Comparison of ENCODE assay signal across 8 cellular contexts in the genomic region with DNA sequence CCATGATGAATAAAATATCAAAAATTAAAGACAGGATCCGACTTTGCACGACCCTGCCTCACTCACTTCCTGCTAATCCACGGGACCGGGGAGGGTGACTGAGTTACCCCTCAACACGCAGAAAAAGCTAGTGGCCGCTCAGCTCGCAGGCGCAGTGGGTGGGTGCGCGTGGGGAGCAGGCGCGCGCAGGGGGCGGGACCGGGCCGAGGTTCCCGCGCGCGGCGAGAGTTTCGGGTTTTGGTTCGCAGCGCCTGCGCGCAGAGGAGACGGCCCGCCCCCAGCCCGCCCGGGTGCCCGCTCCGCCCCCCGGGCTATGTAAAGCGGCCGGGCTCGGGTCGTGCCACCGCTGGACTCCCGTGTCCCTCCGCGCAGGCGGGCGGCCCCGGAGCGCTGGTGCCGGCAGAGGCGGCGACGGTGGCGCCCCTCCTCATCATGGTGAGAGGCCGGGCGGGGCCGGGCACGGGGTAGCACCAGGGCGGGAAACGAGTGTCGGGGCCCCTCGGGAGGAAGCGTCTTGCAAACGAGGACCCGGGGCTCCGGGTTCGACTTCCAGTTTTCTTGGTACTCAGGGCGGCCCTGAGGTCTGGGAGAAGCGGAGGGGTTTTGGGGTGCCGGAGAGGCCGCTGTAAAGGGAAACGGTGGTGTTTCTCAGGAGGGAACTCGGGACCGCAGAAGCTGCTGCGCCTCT. TPM values are rescaled to one million over a fixed set of nuclear protein-coding genes. Genes with fewer than 3 reads are reported as not detected.
DNase-seq lines count a peak whose midpoint lies in the region; TF ChIP-seq lines count a peak whose summit lies in the region.

TSS of gene CNP (plus strand) at position 343 of the 688 bp plus-strand sequence. CDS start at position 433, 90 bp downstream.

- DNase-seq in DMS53 treated with DMSO at 0.1 percent for 48 hours (lab: John Stamatoyannopoulos, UW; ENCODE audit: unreplicated experiment) (peak; percentile 60), GOT3 (lab: John Stamatoyannopoulos, UW) (peak; percentile 81), MM.1S (peak; percentile 94), SIG-M5 treated with dmso at 0.1 percent for 504 hours (lab: John Stamatoyannopoulos, UW; ENCODE audit: unreplicated experiment) (peak; percentile 93), activated gamma-delta T cell (lab: John Stamatoyannopoulos, UW) (peak; percentile 90), foreskin fibroblast (peak; percentile 95 to 98), neural progenitor cell (ENCODE audit: low spot score) (peak; percentile 95)

- H4K20me1 ChIP-seq in MM.1S (ENCODE audit: insufficient read depth, low read length) (no peaks in the 10 kb centered on the region), neural progenitor cell (ENCODE audit: low read depth) (peaks cover 19% of the 10 kb centered on the region)

- no peaks in the 10 kb centered on the region for H3K9me3 Mint-ChIP-seq in neural progenitor cell

- peaks cover 14% of the 10 kb centered on the region for H3K36me3 Mint-ChIP-seq in neural progenitor cell

- H3K9me3 ChIP-seq in MM.1S (replicated peaks; ENCODE audit: insufficient read depth, low read length) (no peaks in the 10 kb centered on the region), neural progenitor cell (ENCODE audit: low read depth) (no peaks in the 10 kb centered on the region), stomach smooth muscle (ENCODE audit: control insufficient read depth in 2 of 2, low read length in 2 of 2) (no peaks in the 10 kb centered on the region)

- peaks cover 16% of the 10 kb centered on the region for H3F3A ChIP-seq in MM.1S (ENCODE audit: insufficient read depth, low read length)
- H3F3A ChIP-seq in neural progenitor cell (ENCODE audit: low read depth), result peaks cover 36% of the 10 kb centered on the region

- H3K4me3 ChIP-seq in MM.1S (ENCODE audit: low read length), result peak within 1 kb of the TSS; percentile 82
- peak within 1 kb of the TSS; percentile 81 to 95 for H3K4me3 ChIP-seq in foreskin fibroblast (ENCODE audit: low read depth in 1 of 2, low read length in 2 of 2)
- peak within 1 kb of the TSS; percentile 100 for H3K4me3 ChIP-seq in neural progenitor cell
- H3K4me3 ChIP-seq in stomach smooth muscle (ENCODE audit: low read length in 2 of 2), result peak within 1 kb of the TSS; percentile 61 to 84

- H3K79me2 ChIP-seq in MM.1S (ENCODE audit: low read length), result peaks cover 47% of the 10 kb centered on the region
- H3K79me2 ChIP-seq in neural progenitor cell (ENCODE audit: low read depth), result peaks cover 47% of the 10 kb centered on the region

- H3K9me2 ChIP-seq in MM.1S (replicated peaks; ENCODE audit: insufficient read depth, low read length), result no peaks in the 10 kb centered on the region

- H3K27me3 Mint-ChIP-seq in neural progenitor cell (ENCODE audit: insufficient read depth, low read depth), result peaks cover 10% of the 10 kb centered on the region

- peak within 1 kb of the TSS; percentile 90 for H3K4me2 ChIP-seq in MM.1S (ENCODE audit: low read depth, low read length)
- H3K4me2 ChIP-seq in neural progenitor cell, result peak within 1 kb of the TSS; percentile 91

- peaks cover 28% of the 10 kb centered on the region for H3K4me1 Mint-ChIP-seq in neural progenitor cell

- H2AFZ ChIP-seq in MM.1S (ENCODE audit: low read length), result peak within 1 kb of the TSS; percentile 84
- H2AFZ ChIP-seq in neural progenitor cell (replicated peaks), result peak within 1 kb of the TSS; percentile 53

- H3K27ac Mint-ChIP-seq in neural progenitor cell, result peak within 1 kb of the TSS; percentile 53

- H3K27me3 ChIP-seq in MM.1S (replicated peaks; ENCODE audit: insufficient read depth, low read length), result no peaks in the 10 kb centered on the region
- no peaks in the 10 kb centered on the region for H3K27me3 ChIP-seq in neural progenitor cell
- H3K27me3 ChIP-seq in stomach smooth muscle (ENCODE audit: control insufficient read depth in 1 of 2, insufficient read depth in 2 of 2, low read length in 2 of 2), result no peaks in the 10 kb centered on the region

- H3K4me1 ChIP-seq in MM.1S (ENCODE audit: low read length), result peaks cover 19% of the 10 kb centered on the region
- H3K4me1 ChIP-seq in neural progenitor cell, result peaks cover 13% of the 10 kb centered on the region
- peaks cover 49% of the 10 kb centered on the region for H3K4me1 ChIP-seq in stomach smooth muscle (ENCODE audit: control insufficient read depth, insufficient read depth, low read length)

- H3K4me3 Mint-ChIP-seq in neural progenitor cell, result peak within 1 kb of the TSS; percentile 87

- H3K27ac ChIP-seq in MM.1S (ENCODE audit: low read length) (peak within 1 kb of the TSS; percentile 65; the same call in 1 of the 2 replicates), neural progenitor cell (peak within 1 kb of the TSS; percentile 39), stomach smooth muscle (ENCODE audit: low read length) (peak within 1 kb of the TSS; percentile 78)

- H3K9ac ChIP-seq in MM.1S (ENCODE audit: low read length) (peak within 1 kb of the TSS; percentile 85), neural progenitor cell (peak within 1 kb of the TSS; percentile 96), stomach smooth muscle (ENCODE audit: low read length in 2 of 2) (peak within 1 kb of the TSS; percentile 90 to 91)

- 0 out of 2 replicates have a peak, but pooled peaks cover 4% of the 10 kb centered on the region for H3K36me3 ChIP-seq in MM.1S (replicated peaks; ENCODE audit: insufficient read depth, low read length)
- no peaks in the 10 kb centered on the region for H3K36me3 ChIP-seq in neural progenitor cell
- H3K36me3 ChIP-seq in stomach smooth muscle (ENCODE audit: control insufficient read depth in 2 of 2, insufficient read depth in 2 of 2, low read length in 2 of 2), result peaks cover 9 to 13% of the 10 kb centered on the region in 2 donors

- TF ChIP-seq CTCF in MM.1S (IDR thresholded peaks at IDR 0.05; ENCODE audit: low read length) (no peak), foreskin fibroblast (IDR thresholded peaks at IDR 0.05; ENCODE audit: low read depth, low read length) (no peak), neural progenitor cell (IDR thresholded peaks at IDR 0.05) (no peak)

RNA-seq across cellular contexts. Expression of gene CNP, which starts in this region (rescaled TPM):
- 38.6 and 70.3 TPM in 2 replicates for total RNA-seq in neural progenitor cell (ENCODE audit: low replicate concordance)

Comparison
In these comparisons a context has a peak if more than half of its experiments do, and no peak if none do; other contexts are left out.
1. Peak in every context shown above with its lines: DNase-seq, H3K4me3 ChIP-seq and H3K27ac ChIP-seq.